Comparison of ENCODE assay signal across 10 cellular contexts in the genomic region with DNA sequence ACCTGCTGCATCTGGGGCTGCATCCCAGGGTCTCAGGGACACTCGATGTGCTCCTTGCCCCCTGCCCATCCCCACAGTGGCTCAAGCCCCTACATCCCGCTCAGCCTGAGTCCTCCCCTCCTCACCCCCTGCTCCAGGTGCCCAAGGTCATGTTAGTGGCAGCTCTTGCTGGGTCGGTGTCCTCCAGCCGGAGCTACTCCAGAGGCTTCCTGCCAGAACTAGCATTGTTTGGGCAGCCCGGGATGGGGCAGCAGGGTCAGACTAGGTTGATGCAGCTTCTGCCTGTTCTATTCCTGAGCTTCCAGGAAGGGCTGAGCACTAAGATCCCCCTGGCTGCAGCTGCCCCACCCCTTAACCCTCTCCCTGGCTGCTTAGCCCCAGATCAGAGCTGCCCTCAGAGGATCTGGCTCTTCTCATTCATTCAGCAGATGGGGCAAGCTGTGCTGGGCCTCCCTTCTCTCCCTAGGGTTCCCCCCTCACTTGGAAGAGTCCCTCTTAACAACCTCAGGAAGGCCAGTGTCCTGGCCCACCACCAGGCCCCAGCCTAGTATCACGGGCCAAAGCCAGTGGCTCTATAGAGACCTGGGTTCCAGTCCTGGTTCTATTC. TPM values are rescaled to one million over a fixed set of nuclear protein-coding genes. Genes with fewer than 3 reads are reported as not detected.
DNase-seq lines count a peak whose midpoint lies in the region; ATAC-seq, FAIRE-seq and TF ChIP-seq lines count a peak whose summit lies in the region.
"Had no signal": no experiment of that assay in that cellular context is flagged by ENCODE, and none has a peak within 500 bp of the region (broad histone marks: within the 10 kb centered on the region; RNA-seq: fewer than 3 reads in every experiment).

No MANE protein-coding gene starts in this region.

- H3K9ac ChIP-seq in SK-N-MC (ENCODE audit: insufficient read length) = peak overlapping the region; percentile 59

- H3K4me3 ChIP-seq in SK-N-MC (peak overlapping the region; percentile 89), esophagus squamous epithelium (peak overlapping the region; percentile 34 to 63 (median 50)), small intestine (ENCODE audit: low read depth in 1 of 2, low read length in 2 of 2) (peak overlapping the region; percentile 30 to 60)

- H3K27ac ChIP-seq in SK-N-MC (no peak overlapping the region), esophagus squamous epithelium (peak overlapping the region; percentile 41 to 76 (median 71)), small intestine (ENCODE audit: low read depth in 1 of 2, low read length in 1 of 2) (peak overlapping the region; percentile 0 to 59)

- TF ChIP-seq POLR2A in esophagus squamous epithelium (IDR thresholded peaks at IDR 0.05) = no peak

- H3K27me3 ChIP-seq in esophagus squamous epithelium (no peaks in the 10 kb centered on the region), small intestine (ENCODE audit: control insufficient read depth in 2 of 2, insufficient read depth in 2 of 2, low read length in 2 of 2) (no peaks in the 10 kb centered on the region)
- H3K27me3 ChIP-seq: tibial nerve had no signal

- TF ChIP-seq CTCF in esophagus squamous epithelium (IDR thresholded peaks at IDR 0.05) = no peak

- H3K36me3 ChIP-seq in SK-N-MC (ENCODE audit: insufficient read depth, low read length) = no peaks in the 10 kb centered on the region
- no peaks in the 10 kb centered on the region for H3K36me3 ChIP-seq in esophagus squamous epithelium
- H3K36me3 ChIP-seq in small intestine (ENCODE audit: control insufficient read depth in 2 of 2, insufficient read depth in 2 of 2, low read length in 2 of 2) = no peaks in the 10 kb centered on the region
- H3K36me3 ChIP-seq: tibial nerve had no signal

- intact Hi-C loops in esophagus squamous epithelium (cut with DNase I) = no loop called here

- ATAC-seq in GM21723 (IDR thresholded peaks at IDR 0.05; ENCODE audit: unreplicated experiment) (peak; percentile 1), GM21717 (IDR thresholded peaks at IDR 0.05; ENCODE audit: unreplicated experiment) (no peak)

- DNase-seq in SK-N-MC (ENCODE audit: low read depth, low spot score) (no peak), esophagus squamous epithelium (lab: John Stamatoyannopoulos, UW) (no peak), small intestine (no peak), NCI-H446 treated with DMSO at 0.1 percent for 48 hours (lab: John Stamatoyannopoulos, UW) (no peak), NCI-H146 treated with DMSO at 0.1 percent for 48 hours (lab: John Stamatoyannopoulos, UW; ENCODE audit: unreplicated experiment) (no peak), SIG-M5 treated with dmso at 0.1 percent for 504 hours (lab: John Stamatoyannopoulos, UW; ENCODE audit: unreplicated experiment) (no peak)

- H3K4me1 ChIP-seq in esophagus squamous epithelium (peaks cover 26 to 64% (median 43%) of the 10 kb centered on the region in 3 donors), small intestine (ENCODE audit: control insufficient read depth in 2 of 2, insufficient read depth in 1 of 2, low read depth in 1 of 2, low read length in 1 of 2) (no peaks in the 10 kb centered on the region)

- H3K9me3 ChIP-seq in SK-N-MC (ENCODE audit: low read depth, low read length) = no peaks in the 10 kb centered on the region
- H3K9me3 ChIP-seq in esophagus squamous epithelium = no peaks in the 10 kb centered on the region
- no peaks in the 10 kb centered on the region for H3K9me3 ChIP-seq in small intestine (ENCODE audit: control insufficient read depth, low read depth)
- H3K9me3 ChIP-seq: tibial nerve had no signal

- 16 to 39% methylated on average over 3 to 5 of the region's 6 CpGs for WGBS in esophagus squamous epithelium, 2 donors
- WGBS in small intestine, 3 donors = 25 to 42% (median 34%) methylated on average over 6 of the region's 6 CpGs

- FAIRE-seq in small intestine (lab: Jason Lieb, UNC) = no peak

RNA-seq across cellular contexts. Expression of gene RGS14, which starts 0.7 kb away (rescaled TPM):
- total RNA-seq in esophagus squamous epithelium = 10 to 100 TPM; 32.7 to 37.8 (median 34.8) TPM
- polyA plus RNA-seq in small intestine = 10 to 100 TPM; 12.8 to 22.7 (median 18.6) TPM

RNA-seq across cellular contexts. Expression of gene LMAN2, which starts 7.0 kb away (rescaled TPM):
- 100 to 1,000 TPM; 225 to 384 (median 257) TPM for total RNA-seq in esophagus squamous epithelium
- 100 to 1,000 TPM in 1 of 3 donors, 10 to 100 TPM in 2; 73.6 to 304 (median 91.9) TPM for polyA plus RNA-seq in small intestine

RNA-seq across cellular contexts. Expression of gene SLC34A1, which starts 25.8 kb away (rescaled TPM):
- total RNA-seq in esophagus squamous epithelium = under 1 TPM; 0.15 to 0.47 (median 0.25) TPM
- under 1 TPM in 1 of 3 donors, not detected in 2; 0.01 TPM for polyA plus RNA-seq in small intestine
- total RNA-seq: right cardiac atrium, tibial nerve had no signal
- polyA plus RNA-seq: right cardiac atrium had no signal

RNA-seq across cellular contexts. Expression of gene PFN3, which starts 42.0 kb away (rescaled TPM):
- total RNA-seq in esophagus squamous epithelium = 1 to 10 TPM in 1 of 4 donors, not detected in 3; 2.0 TPM
- polyA plus RNA-seq in small intestine = not detected
- total RNA-seq: right cardiac atrium, tibial nerve had no signal
- polyA plus RNA-seq: right cardiac atrium had no signal

RNA-seq across cellular contexts. Expression of gene MXD3, which starts 46.7 kb away (rescaled TPM):
- total RNA-seq in esophagus squamous epithelium = 10 to 100 TPM in 2 of 4 donors, 1 to 10 TPM in 2; 7.4 to 15.3 (median 9.5) TPM
- polyA plus RNA-seq in small intestine = 10 to 100 TPM; 11.9 to 22.9 (median 13.5) TPM
